In the genomic region with DNA sequence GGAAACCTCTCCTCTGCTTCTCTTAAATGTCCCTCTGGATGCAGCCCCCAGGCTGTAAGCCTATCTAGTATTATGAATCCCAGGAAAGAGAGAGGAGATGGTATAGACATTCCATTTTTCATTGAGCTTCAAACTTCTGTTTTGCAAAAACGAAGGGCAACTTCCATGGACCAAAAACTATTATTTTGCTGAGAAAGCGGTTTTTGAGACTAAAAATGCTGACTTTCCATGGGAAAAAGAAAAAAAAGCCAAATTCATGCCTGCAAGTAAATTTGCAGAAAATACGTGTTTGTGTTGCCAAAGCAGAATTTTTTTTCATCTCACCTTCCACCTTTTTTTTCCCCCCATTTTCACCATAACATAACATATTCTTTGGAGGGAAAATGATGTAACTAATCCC, we compare ENCODE assay signal across 1 cellular context.
TF ChIP-seq lines count a peak whose summit lies in the region.

No MANE protein-coding gene starts in this region.

TF ChIP-seq in HepG2, 621 proteins besides CTCF, POLR2A, EP300 and RAD21 (continued from another document):
- TF ChIP-seq, protein P1, sequence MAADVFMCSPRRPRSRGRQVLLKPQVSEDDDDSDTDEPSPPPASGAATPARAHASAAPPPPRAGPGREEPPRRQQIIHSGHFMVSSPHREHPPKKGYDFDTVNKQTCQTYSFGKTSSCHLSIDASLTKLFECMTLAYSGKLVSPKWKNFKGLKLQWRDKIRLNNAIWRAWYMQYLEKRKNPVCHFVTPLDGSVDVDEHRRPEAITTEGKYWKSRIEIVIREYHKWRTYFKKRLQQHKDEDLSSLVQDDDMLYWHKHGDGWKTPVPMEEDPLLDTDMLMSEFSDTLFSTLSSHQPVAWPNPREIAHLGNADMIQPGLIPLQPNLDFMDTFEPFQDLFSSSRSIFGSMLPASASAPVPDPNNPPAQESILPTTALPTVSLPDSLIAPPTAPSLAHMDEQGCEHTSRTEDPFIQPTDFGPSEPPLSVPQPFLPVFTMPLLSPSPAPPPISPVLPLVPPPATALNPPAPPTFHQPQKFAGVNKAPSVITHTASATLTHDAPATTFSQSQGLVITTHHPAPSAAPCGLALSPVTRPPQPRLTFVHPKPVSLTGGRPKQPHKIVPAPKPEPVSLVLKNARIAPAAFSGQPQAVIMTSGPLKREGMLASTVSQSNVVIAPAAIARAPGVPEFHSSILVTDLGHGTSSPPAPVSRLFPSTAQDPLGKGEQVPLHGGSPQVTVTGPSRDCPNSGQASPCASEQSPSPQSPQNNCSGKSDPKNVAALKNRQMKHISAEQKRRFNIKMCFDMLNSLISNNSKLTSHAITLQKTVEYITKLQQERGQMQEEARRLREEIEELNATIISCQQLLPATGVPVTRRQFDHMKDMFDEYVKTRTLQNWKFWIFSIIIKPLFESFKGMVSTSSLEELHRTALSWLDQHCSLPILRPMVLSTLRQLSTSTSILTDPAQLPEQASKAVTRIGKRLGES (CRISPR knock-in tag; IDR thresholded peaks at IDR 0.05; ENCODE audit: borderline replicate concordance), result no peak
- TF ChIP-seq NBN (conservative IDR thresholded peaks at IDR 0.05) (no peak), MAFK (conservative IDR thresholded peaks at IDR 0.05 in 1 of 2, IDR thresholded peaks at IDR 0.05 in 1 of 2; ENCODE audit: low read length in 2 of 2) (peak; percentile 84 to 93), FOXO1 (CRISPR knock-in tag; IDR thresholded peaks at IDR 0.05) (no peak), MAFF (IDR thresholded peaks at IDR 0.05; ENCODE audit: low read depth, low read length) (peak; percentile 90), ZNF331 (CRISPR knock-in tag; IDR thresholded peaks at IDR 0.05) (no peak)
- TF ChIP-seq, protein P2, sequence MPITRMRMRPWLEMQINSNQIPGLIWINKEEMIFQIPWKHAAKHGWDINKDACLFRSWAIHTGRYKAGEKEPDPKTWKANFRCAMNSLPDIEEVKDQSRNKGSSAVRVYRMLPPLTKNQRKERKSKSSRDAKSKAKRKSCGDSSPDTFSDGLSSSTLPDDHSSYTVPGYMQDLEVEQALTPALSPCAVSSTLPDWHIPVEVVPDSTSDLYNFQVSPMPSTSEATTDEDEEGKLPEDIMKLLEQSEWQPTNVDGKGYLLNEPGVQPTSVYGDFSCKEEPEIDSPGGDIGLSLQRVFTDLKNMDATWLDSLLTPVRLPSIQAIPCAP (CRISPR knock-in tag; IDR thresholded peaks at IDR 0.05; ENCODE audit: low read depth), result no peak
- TF ChIP-seq, protein P3, sequence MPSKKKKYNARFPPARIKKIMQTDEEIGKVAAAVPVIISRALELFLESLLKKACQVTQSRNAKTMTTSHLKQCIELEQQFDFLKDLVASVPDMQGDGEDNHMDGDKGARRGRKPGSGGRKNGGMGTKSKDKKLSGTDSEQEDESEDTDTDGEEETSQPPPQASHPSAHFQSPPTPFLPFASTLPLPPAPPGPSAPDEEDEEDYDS (CRISPR knock-in tag; IDR thresholded peaks at IDR 0.05), result no peak
